10 cellular contexts compared by ENCODE assay signal in the genomic region with DNA sequence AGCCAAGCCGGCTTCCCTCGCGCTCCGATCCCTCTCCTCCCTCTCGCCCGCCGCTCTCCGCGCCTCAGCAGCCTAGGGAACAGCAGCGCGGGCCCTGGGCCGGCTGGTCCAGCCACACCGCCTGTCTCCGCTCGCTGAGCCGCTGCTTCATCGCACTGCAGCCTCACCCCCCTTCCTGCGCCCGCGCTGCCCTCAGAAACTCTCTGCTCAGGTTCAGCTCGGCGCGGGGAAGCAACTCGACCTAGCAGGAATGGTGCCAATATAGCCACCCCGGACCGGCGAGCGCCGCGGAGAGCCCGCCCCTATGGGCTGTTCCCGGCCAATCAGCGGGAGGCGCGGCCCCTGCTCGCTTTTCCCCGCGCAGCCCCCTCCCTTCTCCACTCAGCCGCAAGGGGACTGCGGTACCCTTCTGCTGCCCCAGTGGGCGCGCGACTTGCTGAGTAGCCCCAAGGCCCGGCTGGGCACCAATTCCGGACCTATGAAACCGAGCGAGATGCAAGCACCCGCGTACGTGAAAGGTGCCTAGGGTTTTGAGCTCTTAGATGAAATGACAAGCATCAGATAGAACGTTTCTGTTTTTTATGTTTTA. TPM values are rescaled to one million over a fixed set of nuclear protein-coding genes. Genes with fewer than 3 reads are reported as not detected.
DNase-seq lines count a peak whose midpoint lies in the region; ATAC-seq and TF ChIP-seq lines count a peak whose summit lies in the region.
"Had no signal": no experiment of that assay in that cellular context is flagged by ENCODE, and none has a peak within 500 bp of the region (broad histone marks: within the 10 kb centered on the region; RNA-seq: fewer than 3 reads in every experiment).

A gene with protein sequence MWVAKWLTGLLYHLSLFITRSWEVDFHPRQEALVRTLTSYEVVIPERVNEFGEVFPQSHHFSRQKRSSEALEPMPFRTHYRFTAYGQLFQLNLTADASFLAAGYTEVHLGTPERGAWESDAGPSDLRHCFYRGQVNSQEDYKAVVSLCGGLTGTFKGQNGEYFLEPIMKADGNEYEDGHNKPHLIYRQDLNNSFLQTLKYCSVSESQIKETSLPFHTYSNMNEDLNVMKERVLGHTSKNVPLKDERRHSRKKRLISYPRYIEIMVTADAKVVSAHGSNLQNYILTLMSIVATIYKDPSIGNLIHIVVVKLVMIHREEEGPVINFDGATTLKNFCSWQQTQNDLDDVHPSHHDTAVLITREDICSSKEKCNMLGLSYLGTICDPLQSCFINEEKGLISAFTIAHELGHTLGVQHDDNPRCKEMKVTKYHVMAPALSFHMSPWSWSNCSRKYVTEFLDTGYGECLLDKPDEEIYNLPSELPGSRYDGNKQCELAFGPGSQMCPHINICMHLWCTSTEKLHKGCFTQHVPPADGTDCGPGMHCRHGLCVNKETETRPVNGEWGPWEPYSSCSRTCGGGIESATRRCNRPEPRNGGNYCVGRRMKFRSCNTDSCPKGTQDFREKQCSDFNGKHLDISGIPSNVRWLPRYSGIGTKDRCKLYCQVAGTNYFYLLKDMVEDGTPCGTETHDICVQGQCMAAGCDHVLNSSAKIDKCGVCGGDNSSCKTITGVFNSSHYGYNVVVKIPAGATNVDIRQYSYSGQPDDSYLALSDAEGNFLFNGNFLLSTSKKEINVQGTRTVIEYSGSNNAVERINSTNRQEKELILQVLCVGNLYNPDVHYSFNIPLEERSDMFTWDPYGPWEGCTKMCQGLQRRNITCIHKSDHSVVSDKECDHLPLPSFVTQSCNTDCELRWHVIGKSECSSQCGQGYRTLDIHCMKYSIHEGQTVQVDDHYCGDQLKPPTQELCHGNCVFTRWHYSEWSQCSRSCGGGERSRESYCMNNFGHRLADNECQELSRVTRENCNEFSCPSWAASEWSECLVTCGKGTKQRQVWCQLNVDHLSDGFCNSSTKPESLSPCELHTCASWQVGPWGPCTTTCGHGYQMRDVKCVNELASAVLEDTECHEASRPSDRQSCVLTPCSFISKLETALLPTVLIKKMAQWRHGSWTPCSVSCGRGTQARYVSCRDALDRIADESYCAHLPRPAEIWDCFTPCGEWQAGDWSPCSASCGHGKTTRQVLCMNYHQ (N-terminal part only) (minus strand): TSS at position 233 of the 589 bp plus-strand sequence. CDS start 282 bp downstream, outside the sequence.

- H3K36me3 ChIP-seq in osteoblast (ENCODE audit: insufficient read depth, low read length) (no peaks in the 10 kb centered on the region), spleen (no peaks in the 10 kb centered on the region), Karpas-422 (ENCODE audit: insufficient read depth, low read length) (no peaks in the 10 kb centered on the region)
- H3K36me3 ChIP-seq in CD8-positive, alpha-beta memory T cell (ENCODE audit: insufficient read depth, low read length): no peaks in the 10 kb centered on the region

- intact Hi-C loops in spleen (cut with DNase I; ENCODE audit: low total_unique reads): no loop called here

- H4K20me1 ChIP-seq in osteoblast (ENCODE audit: insufficient read depth, low read length) (no peaks in the 10 kb centered on the region), Karpas-422 (ENCODE audit: insufficient read depth, low read depth, low read length) (no peaks in the 10 kb centered on the region)

- DNase-seq in EL (peak; percentile 1), NCI-H82 treated with DMSO at 0.1 percent for 48 hours (lab: John Stamatoyannopoulos, UW; ENCODE audit: unreplicated experiment) (peak; percentile 50), fibroblast of villous mesenchyme (ENCODE audit: low read depth) (no peak), osteoblast (ENCODE audit: insufficient read length, low spot score, missing footprints) (peak; percentile 60), spleen (no peak), Karpas-422 (no peak)
- DNase-seq in CD8-positive, alpha-beta memory T cell: no peak
- DNase-seq: activated CD8-positive, alpha-beta memory T cell treated with anti-CD3 and anti-CD28 coated beads for 24 hours; NCI-H1105 treated with DMSO at 0.1 percent for 48 hours had no signal

- H3K4me1 Mint-ChIP-seq in CD8-positive, alpha-beta memory T cell: no peaks in the 10 kb centered on the region

- peak within 1 kb of the TSS; percentile 39 for H3K4me2 ChIP-seq in osteoblast (ENCODE audit: insufficient read depth, low read length)
- no peak within 1 kb of the TSS for H3K4me2 ChIP-seq in Karpas-422 (ENCODE audit: low read depth, low read length, poor library complexity, severe bottlenecking)

- CTCF ChIA-PET in CD8-positive, alpha-beta memory T cell (lab: Charles Lee): interaction anchor here (1.0 kb wide), 1 partner anchor 8 kb away, joined by 3 read pairs; no protein-coding TSS in a partner anchor

- H3K27ac Mint-ChIP-seq in CD8-positive, alpha-beta memory T cell: no peak within 1 kb of the TSS

- no peak for ATAC-seq in GM19328 (IDR thresholded peaks at IDR 0.05; ENCODE audit: unreplicated experiment)

- 4 to 5% (median 4%) methylated on average over 16 to 51 of the region's 51 CpGs for WGBS in spleen, 5 donors

- H3K79me2 ChIP-seq in osteoblast (ENCODE audit: insufficient read depth, low read length) (no peaks in the 10 kb centered on the region), Karpas-422 (ENCODE audit: low read length) (no peaks in the 10 kb centered on the region)

- H3K4me3 Mint-ChIP-seq in CD8-positive, alpha-beta memory T cell: peak within 1 kb of the TSS in 1 of 7 donors; percentile 16

- H3K27me3 ChIP-seq in osteoblast (ENCODE audit: insufficient read depth, low read length) (peaks cover 30% of the 10 kb centered on the region), spleen (replicated peaks in 1 of 7) (peaks cover 0 to 50% (median 20%) of the 10 kb centered on the region in 7 donors), Karpas-422 (ENCODE audit: low read length) (no peaks in the 10 kb centered on the region)
- no peaks in the 10 kb centered on the region for H3K27me3 ChIP-seq in CD8-positive, alpha-beta memory T cell (ENCODE audit: insufficient read depth, low read length, poor library complexity, severe bottlenecking)

- H3K27ac ChIP-seq in osteoblast (ENCODE audit: low read depth, low read length) (no peak within 1 kb of the TSS), spleen (no peak within 1 kb of the TSS), Karpas-422 (ENCODE audit: low read length) (no peak within 1 kb of the TSS)
- no peak within 1 kb of the TSS for H3K27ac ChIP-seq in CD8-positive, alpha-beta memory T cell (ENCODE audit: low read depth, low read length)

- TF ChIP-seq CTCF in fibroblast of villous mesenchyme (IDR thresholded peaks at IDR 0.05; ENCODE audit: insufficient read depth, low read depth, low read length) (no peak), osteoblast (IDR thresholded peaks at IDR 0.05; ENCODE audit: extremely low read depth, low read depth, low read length) (no peak), spleen (IDR thresholded peaks at IDR 0.05 in 8 of 11, conservative IDR thresholded peaks at IDR 0.05 in 3 of 11) (no peak)

- peaks cover 19 to 28% of the 10 kb centered on the region in 2 donors for H3K27me3 Mint-ChIP-seq in CD8-positive, alpha-beta memory T cell

- no peak for TF ChIP-seq POLR2A in spleen (IDR thresholded peaks at IDR 0.05)

- H3K4me3 ChIP-seq in fibroblast of villous mesenchyme (ENCODE audit: low read depth, low read length) (peak within 1 kb of the TSS; percentile 9), osteoblast (ENCODE audit: insufficient read depth, low read length) (peak within 1 kb of the TSS; percentile 40), spleen (peak within 1 kb of the TSS in 2 of 8 donors; percentile 10 to 28), Karpas-422 (ENCODE audit: low read length) (no peak within 1 kb of the TSS)
- no peak within 1 kb of the TSS for H3K4me3 ChIP-seq in CD8-positive, alpha-beta memory T cell (ENCODE audit: low read length)

- H3K9me3 ChIP-seq in osteoblast (ENCODE audit: low read depth, low read length): no peaks in the 10 kb centered on the region
- H3K9me3 ChIP-seq in CD8-positive, alpha-beta memory T cell (ENCODE audit: low read length): no peaks in the 10 kb centered on the region
- H3K9me3 ChIP-seq in spleen: peaks cover 4 to 42% (median 28%) of the 10 kb centered on the region in 8 donors
- peaks cover 5% of the 10 kb centered on the region; the same call in 1 of the 2 replicates for H3K9me3 ChIP-seq in Karpas-422 (ENCODE audit: low read length)

- H3K9me2 ChIP-seq in Karpas-422 (replicated peaks; ENCODE audit: insufficient read depth, low read length): no peaks in the 10 kb centered on the region

- peaks cover 0 to 1% (median 0%) of the 10 kb centered on the region in 3 donors for H3K36me3 Mint-ChIP-seq in CD8-positive, alpha-beta memory T cell

- H3K4me1 ChIP-seq in osteoblast (ENCODE audit: insufficient read depth, low read length): no peaks in the 10 kb centered on the region
- H3K4me1 ChIP-seq in CD8-positive, alpha-beta memory T cell (ENCODE audit: insufficient read depth, low read length): no peaks in the 10 kb centered on the region
- H3K4me1 ChIP-seq in spleen: peaks cover 0 to 3% (median 0%) of the 10 kb centered on the region in 6 donors
- H3K4me1 ChIP-seq in Karpas-422 (ENCODE audit: low read length): no peaks in the 10 kb centered on the region

- H2AFZ ChIP-seq in osteoblast (ENCODE audit: low read length) (peak within 1 kb of the TSS; percentile 7), Karpas-422 (ENCODE audit: low read length) (no peak within 1 kb of the TSS)

- peaks cover 20 to 34% (median 23%) of the 10 kb centered on the region in 5 donors for H3K9me3 Mint-ChIP-seq in CD8-positive, alpha-beta memory T cell

- no peak within 1 kb of the TSS for H3K9ac ChIP-seq in Karpas-422 (ENCODE audit: low read length)

- POLR2A ChIA-PET in CD8-positive, alpha-beta memory T cell (lab: Charles Lee): no interaction called here

RNA-seq across cellular contexts. Expression of the gene that starts here (rescaled TPM):
- under 0.01 TPM in 2 replicates for total RNA-seq in fibroblast of villous mesenchyme
- total RNA-seq in osteoblast: under 0.01 TPM in 1 of 2 replicates, not detected in the other
- not detected for total RNA-seq in CD8-positive, alpha-beta memory T cell
- polyA plus RNA-seq in CD8-positive, alpha-beta memory T cell: not detected
- total RNA-seq in spleen: not detected
- not detected for polyA plus RNA-seq in spleen
- not detected in 2 replicates for total RNA-seq in Karpas-422 (2014; rRNA removed; shearing (Covaris generic); ENCODE audit: low replicate concordance)

Comparison
In these comparisons a context has a peak if more than half of its experiments do, and no peak if none do; other contexts are left out.
1. Peak in DNase-seq, H3K4me3 ChIP-seq and H3K4me2 ChIP-seq in osteoblast; RNA of the gene not detected or under 1 TPM.
2. DNase-seq: peak in EL (single experiment) and NCI-H82 treated with DMSO at 0.1 percent for 48 hours (single experiment); none in fibroblast of villous mesenchyme (single experiment), CD8-positive, alpha-beta memory T cell (0 of 5), spleen (single experiment) and Karpas-422 (single experiment).